In genomic region chr5:103298557-103298956, GRCh38 we compare ENCODE assay signal across 28 cellular contexts.
"Had no signal": no experiment of that assay in that cellular context is flagged by ENCODE, and none has a peak within 500 bp of the region (broad histone marks: within the 10 kb centered on the region; RNA-seq: fewer than 3 reads in every experiment).

No MANE protein-coding gene starts in this region.

- H3K4me1 Mint-ChIP-seq: memory B cell; natural killer cell; stimulated activated naive CD8-positive, alpha-beta T cell treated with anti-CD3 and anti-CD28 coated beads, Interleukin-15, amount 100 ng/mL, for 72 hours had no signal

- H3K9me3 ChIP-seq: esophagus muscularis mucosa, gastroesophageal sphincter, heart left ventricle, prostate gland, right atrium auricular region, suprapubic skin, transverse colon, upper lobe of right lung, uterus had no signal

- DNase-seq: dermis blood vessel endothelial cell; effector memory CD4-positive, alpha-beta T cell; foreskin keratinocyte; heart left ventricle; kidney; natural killer cell; nucleus accumbens; stimulated activated CD4-positive, alpha-beta T cell treated with anti-CD3 and anti-CD28 coated beads, Interleukin-12 subunit alpha, Interleukin-12 subunit beta, amount 100 ng/mL, for 4 hours; stimulated activated CD4-positive, alpha-beta T cell treated with anti-CD3 and anti-CD28 coated beads, Interleukin-1b, Interleukin-23, amount 100 ng/mL, for 48 hours; stimulated activated CD4-positive, alpha-beta T cell treated with anti-CD3 and anti-CD28 coated beads, Interleukin-4, amount 100 ng/mL, for 1 hour; stimulated activated CD8-positive, alpha-beta memory T cell treated with anti-CD3 and anti-CD28 coated beads, Interleukin-4, amount 100 ng/mL, for 48 hours; stimulated activated naive CD4-positive, alpha-beta T cell; stimulated activated naive CD8-positive, alpha-beta T cell treated with anti-CD3 and anti-CD28 coated beads, Interleukin-15, amount 100 ng/mL, for 72 hours; transverse colon; upper lobe of right lung; uterus had no signal

- H3K4me1 ChIP-seq: esophagus muscularis mucosa, foreskin keratinocyte, gastroesophageal sphincter, heart left ventricle, prostate gland, right atrium auricular region, suprapubic skin, transverse colon, upper lobe of right lung, uterus had no signal

- H3K27ac Mint-ChIP-seq: memory B cell; natural killer cell; stimulated activated naive CD8-positive, alpha-beta T cell treated with anti-CD3 and anti-CD28 coated beads, Interleukin-15, amount 100 ng/mL, for 72 hours had no signal

- H3K4me3 Mint-ChIP-seq: memory B cell; natural killer cell; stimulated activated naive CD8-positive, alpha-beta T cell treated with anti-CD3 and anti-CD28 coated beads, Interleukin-15, amount 100 ng/mL, for 72 hours had no signal

- H3K36me3 ChIP-seq: esophagus muscularis mucosa, gastroesophageal sphincter, heart left ventricle, prostate gland, right atrium auricular region, suprapubic skin, transverse colon, upper lobe of right lung, uterus had no signal

- H3K4me3 ChIP-seq: coronary artery, esophagus muscularis mucosa, gastroesophageal sphincter, heart left ventricle, hepatocyte, lung, prostate gland, right atrium auricular region, smooth muscle cell, suprapubic skin, transverse colon, upper lobe of right lung, uterus had no signal

- H3K27ac ChIP-seq: coronary artery, esophagus muscularis mucosa, foreskin keratinocyte, gastroesophageal sphincter, heart left ventricle, hepatocyte, prostate gland, right atrium auricular region, suprapubic skin, transverse colon, upper lobe of right lung, uterus had no signal

- H3K27me3 Mint-ChIP-seq: stimulated activated naive CD8-positive, alpha-beta T cell treated with anti-CD3 and anti-CD28 coated beads, Interleukin-15, amount 100 ng/mL, for 72 hours had no signal

- ATAC-seq: foreskin keratinocyte; gastroesophageal sphincter; heart left ventricle; left lobe of liver; natural killer cell; sciatic nerve; stimulated activated naive CD8-positive, alpha-beta T cell treated with anti-CD3 and anti-CD28 coated beads, Interleukin-15, amount 100 ng/mL, for 72 hours; upper lobe of right lung had no signal

- H3K36me3 Mint-ChIP-seq: memory B cell, natural killer cell had no signal

- H3K9me3 Mint-ChIP-seq: memory B cell; natural killer cell; stimulated activated naive CD8-positive, alpha-beta T cell treated with anti-CD3 and anti-CD28 coated beads, Interleukin-15, amount 100 ng/mL, for 72 hours had no signal

- H3K27me3 ChIP-seq: esophagus muscularis mucosa, foreskin keratinocyte, gastroesophageal sphincter, heart left ventricle, hepatocyte, right atrium auricular region, suprapubic skin, transverse colon, upper lobe of right lung, uterus had no signal
